21 cellular contexts compared by ENCODE assay signal in the genomic region with DNA sequence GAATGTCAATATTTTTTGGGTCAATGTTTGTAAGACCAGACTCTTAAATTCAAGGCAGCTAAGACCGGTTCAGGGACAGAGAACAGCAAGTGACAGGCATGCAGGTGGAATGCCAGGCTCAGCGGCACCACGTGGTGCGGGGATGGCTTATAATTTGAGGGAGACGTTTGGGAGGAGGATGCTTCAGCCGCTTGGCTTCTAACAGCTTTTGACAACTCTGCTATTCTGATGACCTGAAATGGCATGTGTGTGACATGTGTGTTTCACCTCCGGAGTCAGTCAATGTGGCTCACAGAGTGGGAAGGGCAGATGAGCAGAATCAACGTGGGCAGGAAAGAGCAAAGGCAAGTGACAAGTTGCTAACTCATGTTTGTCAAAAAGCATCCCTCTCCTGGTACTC.
"Had no signal": no experiment of that assay in that cellular context is flagged by ENCODE, and none has a peak within 500 bp of the region (broad histone marks: within the 10 kb centered on the region; RNA-seq: fewer than 3 reads in every experiment).

No MANE protein-coding gene starts in this region.

- H3K27ac ChIP-seq: KMS-11, SJSA1, SK-N-MC had no signal

- ATAC-seq: K562 had no signal

- H3K27me3 ChIP-seq: SJSA1 had no signal

- H3K4me3 ChIP-seq: K562, SJSA1, SK-N-MC had no signal

- H3K9ac ChIP-seq: KMS-11 had no signal

- H3K9me3 ChIP-seq: SJSA1 had no signal

- H3K36me3 ChIP-seq: SJSA1 had no signal

- H3K4me1 ChIP-seq: SJSA1 had no signal

- H3K4me2 ChIP-seq: KMS-11 had no signal

- DNase-seq: Kasumi-1, MM.1S, NCI-H1092 treated with DMSO at 0.1 percent for 48 hours, NCI-H1436, NCI-H187, NCI-H2029, NCI-H2081 treated with DMSO at 0.1 percent for 48 hours, NCI-H2171, NCI-H226, NCI-H446, NCI-H510A, NCI-H524 treated with DMSO at 0.1 percent for 48 hours, NCI-H69, NCI-H774, Right ventricle myocardium superior, RPMI8226, SIG-M5 had no signal
